In the genomic region with DNA sequence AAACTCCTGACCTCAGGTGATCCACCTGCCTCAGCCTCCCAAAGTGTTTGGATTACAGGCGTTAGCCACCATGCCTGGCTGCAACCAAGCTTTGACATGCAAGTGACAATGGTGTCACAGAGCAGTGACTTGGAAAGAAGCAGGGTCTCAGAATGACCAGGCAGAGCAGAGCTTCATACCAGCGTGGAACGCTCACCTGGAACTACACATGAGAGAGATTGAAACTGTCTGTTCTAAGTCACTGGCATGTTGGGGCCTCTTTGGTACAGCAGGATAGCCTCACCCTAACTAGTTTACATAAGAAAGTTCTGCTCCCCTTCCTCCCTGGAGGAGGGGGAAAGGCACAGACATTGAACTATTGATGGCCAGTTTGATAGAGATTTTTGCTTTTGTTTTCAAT, we compare ENCODE assay signal across 12 cellular contexts. TPM values are rescaled to one million over a fixed set of nuclear protein-coding genes. Genes with fewer than 3 reads are reported as not detected.
DNase-seq lines count a peak whose midpoint lies in the region; ATAC-seq and TF ChIP-seq lines count a peak whose summit lies in the region.
"Had no signal": no experiment of that assay in that cellular context is flagged by ENCODE, and none has a peak within 500 bp of the region (broad histone marks: within the 10 kb centered on the region; RNA-seq: fewer than 3 reads in every experiment).

No MANE protein-coding gene starts in this region.

- no peak overlapping the region for H2AK5ac ChIP-seq in H9 (ENCODE audit: insufficient read length, low read length)

- DNase-seq in AML-193 (lab: John Stamatoyannopoulos, UW) (no peak), body of pancreas (no peak), H9 (no peak), H7 (no peak)
- DNase-seq: NCI-H446 treated with DMSO at 0.1 percent for 48 hours had no signal

- no peak overlapping the region for H3T11ph ChIP-seq in H9 (ENCODE audit: low read length)

- no peak overlapping the region for H2BK120ac ChIP-seq in H9 (ENCODE audit: low read depth, low read length, poor library complexity, severe bottlenecking)

- H3K4ac ChIP-seq in H9 (ENCODE audit: low read depth, low read length), result no peak overlapping the region

- H2BK5ac ChIP-seq in H9 (ENCODE audit: insufficient read length, low read length), result no peak overlapping the region

- H3K4me3 ChIP-seq in body of pancreas (no peak overlapping the region), H7 (ENCODE audit: insufficient read depth, low read depth, low read length) (no peak overlapping the region)
- H3K4me3 ChIP-seq: BLaER1 treated with 17β-estradiol and CSF1 and Interleukin-3, amounts not matched to agents 10 nM and 100 nM; right atrium auricular region had no signal

- H4K5ac ChIP-seq in H9 (ENCODE audit: insufficient read length, low read depth, low read length), result no peak overlapping the region

- no peak overlapping the region for H2BK12ac ChIP-seq in H9 (ENCODE audit: insufficient read length, low read depth, low read length)

- no peak overlapping the region for H4K8ac ChIP-seq in H9 (replicated peaks; ENCODE audit: insufficient read length, low read depth, low read length)

- H3K14ac ChIP-seq in H9 (ENCODE audit: insufficient read depth, low read length), result no peak overlapping the region

- H3K9ac ChIP-seq in H9 (ENCODE audit: extremely low read depth, insufficient read length, low read length), result no peak overlapping the region
- H3K9ac ChIP-seq: BLaER1 treated with 17β-estradiol and CSF1 and Interleukin-3, amounts not matched to agents 10 nM and 100 nM had no signal

- peaks cover 4 to 8% of the 10 kb centered on the region in 2 experiments; a peak in 3 of 4 replicates for H3K4me1 Mint-ChIP-seq in H9

- ATAC-seq in GM18508 (IDR thresholded peaks at IDR 0.05; ENCODE audit: insufficient read depth, unreplicated experiment) (peak; percentile 77), GM21360 (IDR thresholded peaks at IDR 0.05; ENCODE audit: unreplicated experiment) (peak; percentile 92), HG02973 (IDR thresholded peaks at IDR 0.05; ENCODE audit: unreplicated experiment) (peak; percentile 74), body of pancreas (no peak)

- H3K23me2 ChIP-seq in H9 (ENCODE audit: insufficient read length, low read depth, low read length, poor library complexity, severe bottlenecking), result no peaks in the 10 kb centered on the region

- intact Hi-C loops in body of pancreas (cut with DNase I), result no loop called here

- 86 to 88% methylated on average over 2 to 3 of the region's 3 CpGs for WGBS in body of pancreas, 2 donors
- no CpG with 5 or more reads among the region's 3 CpGs for WGBS in H9 (ENCODE audit: extremely low coverage, insufficient read length, low lambda C conversion rate)

- no peak overlapping the region for H3K23ac ChIP-seq in H9 (ENCODE audit: insufficient read length, low read depth, low read length)

- H4K91ac ChIP-seq in H9 (ENCODE audit: insufficient read length, low read depth, low read length), result no peak overlapping the region

- no peaks in the 10 kb centered on the region for H3K9me3 ChIP-seq in body of pancreas
- no peaks in the 10 kb centered on the region for H3K9me3 ChIP-seq in H9 (ENCODE audit: control insufficient read depth, low read depth, low read length)
- H3K9me3 ChIP-seq: BLaER1 treated with 17β-estradiol and CSF1 and Interleukin-3, amounts not matched to agents 10 nM and 100 nM; right atrium auricular region had no signal

- H3K4me1 ChIP-seq in body of pancreas (no peaks in the 10 kb centered on the region), H9 (ENCODE audit: insufficient read depth, low read length) (no peaks in the 10 kb centered on the region)
- H3K4me1 ChIP-seq: BLaER1 treated with 17β-estradiol and CSF1 and Interleukin-3, amounts not matched to agents 10 nM and 100 nM; right atrium auricular region had no signal

- no peak overlapping the region for H3K56ac ChIP-seq in H9 (ENCODE audit: insufficient read length, low read depth, low read length)

- no peaks in the 10 kb centered on the region for H4K20me1 ChIP-seq in H9 (ENCODE audit: control insufficient read depth, insufficient read depth, insufficient read length)
- H4K20me1 ChIP-seq: BLaER1 treated with 17β-estradiol and CSF1 and Interleukin-3, amounts not matched to agents 10 nM and 100 nM had no signal

- H3K27ac Mint-ChIP-seq in H9, result no peak overlapping the region
- H3K27ac Mint-ChIP-seq: type B pancreatic cell had no signal

- no peak overlapping the region for H3K4me2 ChIP-seq in H9 (ENCODE audit: insufficient read depth, insufficient read length, low read length)
- H3K4me2 ChIP-seq: BLaER1 treated with 17β-estradiol and CSF1 and Interleukin-3, amounts not matched to agents 10 nM and 100 nM had no signal

- no peak overlapping the region for H2BK15ac ChIP-seq in H9 (ENCODE audit: low read depth, low read length)

- no peak overlapping the region for H2AFZ ChIP-seq in H9 (ENCODE audit: low read length)

- H3K36me3 ChIP-seq in body of pancreas (replicated peaks in 1 of 2; ENCODE audit: insufficient read depth in 1 of 2, low read depth in 2 of 2) (no peaks in the 10 kb centered on the region), H7 (replicated peaks; ENCODE audit: control insufficient read depth, insufficient read depth, low read length) (no peaks in the 10 kb centered on the region)
- H3K36me3 ChIP-seq: BLaER1 treated with 17β-estradiol and CSF1 and Interleukin-3, amounts not matched to agents 10 nM and 100 nM; right atrium auricular region had no signal

- peak overlapping the region; percentile 6 for H3K27ac ChIP-seq in cingulate gyrus (ENCODE audit: low read depth, low read length)
- no peak overlapping the region for H3K27ac ChIP-seq in body of pancreas
- H3K27ac ChIP-seq in H9 (ENCODE audit: insufficient read length, low read depth, low read length), result no peak overlapping the region
- H3K27ac ChIP-seq: BLaER1 treated with 17β-estradiol and CSF1 and Interleukin-3, amounts not matched to agents 10 nM and 100 nM; right atrium auricular region had no signal

- no peak overlapping the region for H2BK20ac ChIP-seq in H9 (ENCODE audit: low read depth, low read length, poor library complexity, severe bottlenecking)

- TF ChIP-seq CTCF in body of pancreas (IDR thresholded peaks at IDR 0.05), result no peak
- no peak for TF ChIP-seq CTCF in H9 (conservative IDR thresholded peaks at IDR 0.05)

- TF ChIP-seq POLR2A in body of pancreas (IDR thresholded peaks at IDR 0.05), result no peak

- no peak overlapping the region for H3K4me3 Mint-ChIP-seq in H9
- H3K4me3 Mint-ChIP-seq: type B pancreatic cell had no signal

- H3K27me3 Mint-ChIP-seq in H9 (ENCODE audit: low read depth), result peaks cover 2% of the 10 kb centered on the region; the same call in 1 of the 2 replicates

- no peaks in the 10 kb centered on the region for H3K9me3 Mint-ChIP-seq in H9
- H3K9me3 Mint-ChIP-seq: type B pancreatic cell had no signal

- no peaks in the 10 kb centered on the region for H3K36me3 Mint-ChIP-seq in H9 (ENCODE audit: insufficient read depth in 1 of 3, low read depth in 3 of 3)
- H3K36me3 Mint-ChIP-seq: type B pancreatic cell had no signal

- no peak overlapping the region for H3K18ac ChIP-seq in H9 (ENCODE audit: insufficient read length, low read depth, low read length)

- no peaks in the 10 kb centered on the region for H3K79me1 ChIP-seq in H9 (ENCODE audit: insufficient read depth, low read depth, low read length, poor library complexity, severe bottlenecking)

- no peaks in the 10 kb centered on the region for H3K27me3 ChIP-seq in body of pancreas
- H3K27me3 ChIP-seq in H9 (ENCODE audit: insufficient read depth, low read length), result no peaks in the 10 kb centered on the region
- H3K27me3 ChIP-seq in H7 (ENCODE audit: control insufficient read depth, insufficient read depth, low read length), result no peaks in the 10 kb centered on the region; the same call in 1 of the 2 replicates
- H3K27me3 ChIP-seq: BLaER1 treated with 17β-estradiol and CSF1 and Interleukin-3, amounts not matched to agents 10 nM and 100 nM; right atrium auricular region had no signal

- no peaks in the 10 kb centered on the region for H3K79me2 ChIP-seq in H9 (ENCODE audit: insufficient read depth, low read length)

RNA-seq across cellular contexts. Expression of gene ITPKB, which starts 47.5 kb away (rescaled TPM):
- total RNA-seq in body of pancreas (10 to 100 TPM; 13.0 to 21.1 TPM), H9 (2021) (3.8 and 4.0 TPM in 2 replicates)
- total RNA-seq in H7 (2014; rRNA removed; shearing (Covaris generic)), result 15.3 and 20.8 TPM in 2 replicates
